ENCODE assay signal across 23 cellular contexts in the genomic region with DNA sequence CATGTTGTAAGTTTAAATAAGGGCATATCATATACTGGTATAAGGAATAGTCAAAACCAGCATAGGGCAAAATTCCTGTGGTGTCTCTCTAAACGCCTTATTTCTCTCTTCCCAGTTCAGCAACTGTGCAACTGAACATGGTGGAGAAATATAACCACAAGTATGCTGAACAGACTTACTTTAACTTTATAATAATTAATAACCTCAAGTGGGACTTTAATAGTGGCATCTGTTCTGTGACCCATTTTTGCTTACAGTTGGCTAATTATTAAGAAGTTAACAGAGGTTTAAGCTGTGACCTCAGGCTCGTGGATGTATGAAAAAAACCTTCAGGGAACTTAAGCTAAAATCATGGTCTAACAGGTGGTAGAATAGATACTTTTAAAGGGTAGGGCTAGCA.
"Had no signal": no experiment of that assay in that cellular context is flagged by ENCODE, and none has a peak within 500 bp of the region (broad histone marks: within the 10 kb centered on the region; RNA-seq: fewer than 3 reads in every experiment).

No MANE protein-coding gene starts in this region.

- FAIRE-seq: islet of Langerhans had no signal

- H3K4me1 Mint-ChIP-seq: activated naive CD4-positive, alpha-beta T cell treated with anti-CD3 and anti-CD28 coated beads, Interleukin-2, amount 10 ng/mL, durations not matched to agents 7 days and 5 days; activated naive CD8-positive, alpha-beta T cell treated with anti-CD3 and anti-CD28 coated beads, Interleukin-2, amount 50 U/mL, for 24 hours had no signal

- H3K4me3 ChIP-seq: breast epithelium, esophagus muscularis mucosa, hepatocyte, tibial nerve, vagina had no signal

- H3K4me3 Mint-ChIP-seq: activated naive CD4-positive, alpha-beta T cell treated with anti-CD3 and anti-CD28 coated beads, Interleukin-2, amount 10 ng/mL, durations not matched to agents 7 days and 5 days; activated naive CD8-positive, alpha-beta T cell treated with anti-CD3 and anti-CD28 coated beads, Interleukin-2, amount 50 U/mL, for 24 hours had no signal

- H3K27me3 ChIP-seq: breast epithelium, esophagus muscularis mucosa, hepatocyte, tibial nerve, vagina had no signal

- H3K27ac Mint-ChIP-seq: activated naive CD4-positive, alpha-beta T cell treated with anti-CD3 and anti-CD28 coated beads, Interleukin-2, amount 10 ng/mL, durations not matched to agents 7 days and 5 days; activated naive CD8-positive, alpha-beta T cell treated with anti-CD3 and anti-CD28 coated beads, Interleukin-2, amount 50 U/mL, for 24 hours had no signal

- H3K9me3 Mint-ChIP-seq: activated naive CD8-positive, alpha-beta T cell treated with anti-CD3 and anti-CD28 coated beads, Interleukin-2, amount 50 U/mL, for 24 hours had no signal

- H3K27me3 Mint-ChIP-seq: activated naive CD4-positive, alpha-beta T cell treated with anti-CD3 and anti-CD28 coated beads, Interleukin-2, amount 10 ng/mL, durations not matched to agents 7 days and 5 days; activated naive CD8-positive, alpha-beta T cell treated with anti-CD3 and anti-CD28 coated beads, Interleukin-2, amount 50 U/mL, for 24 hours had no signal

- H3K36me3 ChIP-seq: breast epithelium, vagina had no signal

- DNase-seq: activated CD4-positive, alpha-beta T cell treated with anti-CD3 and anti-CD28 coated beads, Interleukin-2, amount 50 U/mL, for 1 hour; activated CD4-positive, CD25-positive, alpha-beta regulatory T cell treated with anti-CD3 and anti-CD28 coated beads, Interleukin-2, amount 50 U/mL, for 72 hours; activated CD8-positive, alpha-beta memory T cell treated with anti-CD3 and anti-CD28 coated beads for 24 hours; activated CD8-positive, alpha-beta memory T cell treated with anti-CD3 and anti-CD28 coated beads, Interleukin-2, amount 50 U/mL, for 48 hours; activated effector memory CD4-positive, alpha-beta T cell treated with Interleukin-2 at 50 U/mL for 16 hours; activated naive CD4-positive, alpha-beta T cell treated with anti-CD3 and anti-CD28 coated beads, Interleukin-2, amount 10 ng/mL, durations not matched to agents 7 days and 5 days; activated naive CD8-positive, alpha-beta T cell treated with anti-CD3 and anti-CD28 coated beads, Interleukin-2, amount 50 U/mL, for 24 hours; activated T-cell treated with anti-CD3 and anti-CD28 coated beads, Interleukin-2, amount 50 U/mL, for 48 hours; aorta; cortex of kidney; effector CD8-positive, alpha-beta T cell; midbrain; occipital lobe; posterior cingulate gyrus; stimulated activated naive CD8-positive, alpha-beta T cell treated with anti-CD3 and anti-CD28 coated beads, Interleukin-15, Interleukin-2, amounts not matched to agents 100 U/mL and 50 U/mL, for 24 hours; T-helper 1 cell; T1000 had no signal

- H3K4me2 ChIP-seq: hepatocyte had no signal

- H3K4me1 ChIP-seq: breast epithelium, esophagus muscularis mucosa, tibial nerve, vagina had no signal

- ATAC-seq: activated naive CD8-positive, alpha-beta T cell treated with anti-CD3 and anti-CD28 coated beads, Interleukin-2, amount 50 U/mL, for 24 hours; stimulated activated naive CD8-positive, alpha-beta T cell treated with anti-CD3 and anti-CD28 coated beads, Interleukin-15, Interleukin-2, amounts not matched to agents 100 U/mL and 50 U/mL, for 24 hours had no signal

- H2AFZ ChIP-seq: hepatocyte had no signal

- H3K9me3 ChIP-seq: breast epithelium, esophagus muscularis mucosa, tibial nerve, vagina had no signal

- H3K27ac ChIP-seq: breast epithelium, esophagus muscularis mucosa, hepatocyte, tibial nerve, vagina had no signal
